1 cellular context compared by ENCODE assay signal in genomic region chr19:40216777-40217026, GRCh38.
TF ChIP-seq lines count a peak whose summit lies in the region.

No MANE protein-coding gene starts in this region.

TF ChIP-seq in HepG2, 621 proteins besides CTCF, POLR2A, EP300 and RAD21:
- no peak for TF ChIP-seq TBX2 (CRISPR knock-in tag; IDR thresholded peaks at IDR 0.05; ENCODE audit: borderline replicate concordance)
- TF ChIP-seq JUNB (CRISPR knock-in tag; IDR thresholded peaks at IDR 0.05; ENCODE audit: borderline replicate concordance) = 0 out of 2 replicates have a peak, but pooled peaks have one; percentile 32
- TF ChIP-seq RFX5 (IDR thresholded peaks at IDR 0.05; ENCODE audit: low read depth, low read length) = no peak
- no peak for TF ChIP-seq ZNF234 (CRISPR knock-in tag; conservative IDR thresholded peaks at IDR 0.05)
- TF ChIP-seq BATF2 (CRISPR knock-in tag; IDR thresholded peaks at IDR 0.05) = 0 out of 2 replicates have a peak, but pooled peaks have one; percentile 13
- no peak for TF ChIP-seq RERE (CRISPR knock-in tag; IDR thresholded peaks at IDR 0.05; ENCODE audit: low read depth)
- TF ChIP-seq ZFP91 (CRISPR knock-in tag; IDR thresholded peaks at IDR 0.05; ENCODE audit: borderline replicate concordance) = 0 out of 2 replicates have a peak, but pooled peaks have one; percentile 38
- no peak for TF ChIP-seq GTF2F1 (IDR thresholded peaks at IDR 0.05; ENCODE audit: low read length)
- TF ChIP-seq ZNF484 (CRISPR knock-in tag; IDR thresholded peaks at IDR 0.05; ENCODE audit: borderline replicate concordance, low read depth) = no peak
